ENCODE assay signal across 1 cellular context in the genomic region with DNA sequence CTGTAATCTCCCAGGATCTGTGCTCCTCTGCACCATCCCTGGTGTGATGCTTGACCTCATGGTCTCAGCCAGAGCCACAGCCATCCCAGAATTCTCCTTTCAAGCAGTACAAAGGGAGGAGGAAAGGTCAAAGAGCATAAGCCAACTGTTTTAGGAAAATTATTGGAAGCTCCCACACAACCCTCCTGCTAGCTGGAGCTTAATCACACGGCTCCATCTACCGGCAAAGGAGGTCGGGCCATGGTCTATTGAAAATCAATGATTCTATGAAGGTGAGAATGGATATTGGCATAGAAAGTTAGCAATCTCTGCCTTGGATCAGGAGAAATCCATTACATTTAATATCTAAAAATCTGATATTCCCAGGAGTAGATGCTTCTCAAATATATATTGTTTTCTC.
TF ChIP-seq lines count a peak whose summit lies in the region.

No MANE protein-coding gene starts in this region.

TF ChIP-seq in H1, 55 proteins besides CTCF, POLR2A, EP300 and RAD21:
- TF ChIP-seq SIX5 (IDR thresholded peaks at IDR 0.05; ENCODE audit: low read depth, low read length) (no peak), SP1 (IDR thresholded peaks at IDR 0.05; ENCODE audit: low read depth, low read length) (no peak), BRCA1 (IDR thresholded peaks at IDR 0.05; ENCODE audit: low read depth, low read length) (no peak), BCL11A (IDR thresholded peaks at IDR 0.05; ENCODE audit: low read depth in 2 of 2, low read length in 2 of 2) (no peak)
- TF ChIP-seq, protein P1, sequence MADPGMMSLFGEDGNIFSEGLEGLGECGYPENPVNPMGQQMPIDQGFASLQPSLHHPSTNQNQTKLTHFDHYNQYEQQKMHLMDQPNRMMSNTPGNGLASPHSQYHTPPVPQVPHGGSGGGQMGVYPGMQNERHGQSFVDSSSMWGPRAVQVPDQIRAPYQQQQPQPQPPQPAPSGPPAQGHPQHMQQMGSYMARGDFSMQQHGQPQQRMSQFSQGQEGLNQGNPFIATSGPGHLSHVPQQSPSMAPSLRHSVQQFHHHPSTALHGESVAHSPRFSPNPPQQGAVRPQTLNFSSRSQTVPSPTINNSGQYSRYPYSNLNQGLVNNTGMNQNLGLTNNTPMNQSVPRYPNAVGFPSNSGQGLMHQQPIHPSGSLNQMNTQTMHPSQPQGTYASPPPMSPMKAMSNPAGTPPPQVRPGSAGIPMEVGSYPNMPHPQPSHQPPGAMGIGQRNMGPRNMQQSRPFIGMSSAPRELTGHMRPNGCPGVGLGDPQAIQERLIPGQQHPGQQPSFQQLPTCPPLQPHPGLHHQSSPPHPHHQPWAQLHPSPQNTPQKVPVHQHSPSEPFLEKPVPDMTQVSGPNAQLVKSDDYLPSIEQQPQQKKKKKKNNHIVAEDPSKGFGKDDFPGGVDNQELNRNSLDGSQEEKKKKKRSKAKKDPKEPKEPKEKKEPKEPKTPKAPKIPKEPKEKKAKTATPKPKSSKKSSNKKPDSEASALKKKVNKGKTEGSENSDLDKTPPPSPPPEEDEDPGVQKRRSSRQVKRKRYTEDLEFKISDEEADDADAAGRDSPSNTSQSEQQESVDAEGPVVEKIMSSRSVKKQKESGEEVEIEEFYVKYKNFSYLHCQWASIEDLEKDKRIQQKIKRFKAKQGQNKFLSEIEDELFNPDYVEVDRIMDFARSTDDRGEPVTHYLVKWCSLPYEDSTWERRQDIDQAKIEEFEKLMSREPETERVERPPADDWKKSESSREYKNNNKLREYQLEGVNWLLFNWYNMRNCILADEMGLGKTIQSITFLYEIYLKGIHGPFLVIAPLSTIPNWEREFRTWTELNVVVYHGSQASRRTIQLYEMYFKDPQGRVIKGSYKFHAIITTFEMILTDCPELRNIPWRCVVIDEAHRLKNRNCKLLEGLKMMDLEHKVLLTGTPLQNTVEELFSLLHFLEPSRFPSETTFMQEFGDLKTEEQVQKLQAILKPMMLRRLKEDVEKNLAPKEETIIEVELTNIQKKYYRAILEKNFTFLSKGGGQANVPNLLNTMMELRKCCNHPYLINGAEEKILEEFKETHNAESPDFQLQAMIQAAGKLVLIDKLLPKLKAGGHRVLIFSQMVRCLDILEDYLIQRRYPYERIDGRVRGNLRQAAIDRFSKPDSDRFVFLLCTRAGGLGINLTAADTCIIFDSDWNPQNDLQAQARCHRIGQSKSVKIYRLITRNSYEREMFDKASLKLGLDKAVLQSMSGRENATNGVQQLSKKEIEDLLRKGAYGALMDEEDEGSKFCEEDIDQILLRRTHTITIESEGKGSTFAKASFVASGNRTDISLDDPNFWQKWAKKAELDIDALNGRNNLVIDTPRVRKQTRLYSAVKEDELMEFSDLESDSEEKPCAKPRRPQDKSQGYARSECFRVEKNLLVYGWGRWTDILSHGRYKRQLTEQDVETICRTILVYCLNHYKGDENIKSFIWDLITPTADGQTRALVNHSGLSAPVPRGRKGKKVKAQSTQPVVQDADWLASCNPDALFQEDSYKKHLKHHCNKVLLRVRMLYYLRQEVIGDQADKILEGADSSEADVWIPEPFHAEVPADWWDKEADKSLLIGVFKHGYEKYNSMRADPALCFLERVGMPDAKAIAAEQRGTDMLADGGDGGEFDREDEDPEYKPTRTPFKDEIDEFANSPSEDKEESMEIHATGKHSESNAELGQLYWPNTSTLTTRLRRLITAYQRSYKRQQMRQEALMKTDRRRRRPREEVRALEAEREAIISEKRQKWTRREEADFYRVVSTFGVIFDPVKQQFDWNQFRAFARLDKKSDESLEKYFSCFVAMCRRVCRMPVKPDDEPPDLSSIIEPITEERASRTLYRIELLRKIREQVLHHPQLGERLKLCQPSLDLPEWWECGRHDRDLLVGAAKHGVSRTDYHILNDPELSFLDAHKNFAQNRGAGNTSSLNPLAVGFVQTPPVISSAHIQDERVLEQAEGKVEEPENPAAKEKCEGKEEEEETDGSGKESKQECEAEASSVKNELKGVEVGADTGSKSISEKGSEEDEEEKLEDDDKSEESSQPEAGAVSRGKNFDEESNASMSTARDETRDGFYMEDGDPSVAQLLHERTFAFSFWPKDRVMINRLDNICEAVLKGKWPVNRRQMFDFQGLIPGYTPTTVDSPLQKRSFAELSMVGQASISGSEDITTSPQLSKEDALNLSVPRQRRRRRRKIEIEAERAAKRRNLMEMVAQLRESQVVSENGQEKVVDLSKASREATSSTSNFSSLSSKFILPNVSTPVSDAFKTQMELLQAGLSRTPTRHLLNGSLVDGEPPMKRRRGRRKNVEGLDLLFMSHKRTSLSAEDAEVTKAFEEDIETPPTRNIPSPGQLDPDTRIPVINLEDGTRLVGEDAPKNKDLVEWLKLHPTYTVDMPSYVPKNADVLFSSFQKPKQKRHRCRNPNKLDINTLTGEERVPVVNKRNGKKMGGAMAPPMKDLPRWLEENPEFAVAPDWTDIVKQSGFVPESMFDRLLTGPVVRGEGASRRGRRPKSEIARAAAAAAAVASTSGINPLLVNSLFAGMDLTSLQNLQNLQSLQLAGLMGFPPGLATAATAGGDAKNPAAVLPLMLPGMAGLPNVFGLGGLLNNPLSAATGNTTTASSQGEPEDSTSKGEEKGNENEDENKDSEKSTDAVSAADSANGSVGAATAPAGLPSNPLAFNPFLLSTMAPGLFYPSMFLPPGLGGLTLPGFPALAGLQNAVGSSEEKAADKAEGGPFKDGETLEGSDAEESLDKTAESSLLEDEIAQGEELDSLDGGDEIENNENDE (IDR thresholded peaks at IDR 0.05; ENCODE audit: insufficient replicate concordance, low read length): no peak
